Comparison of ENCODE assay signal across 11 cellular contexts in the genomic region with DNA sequence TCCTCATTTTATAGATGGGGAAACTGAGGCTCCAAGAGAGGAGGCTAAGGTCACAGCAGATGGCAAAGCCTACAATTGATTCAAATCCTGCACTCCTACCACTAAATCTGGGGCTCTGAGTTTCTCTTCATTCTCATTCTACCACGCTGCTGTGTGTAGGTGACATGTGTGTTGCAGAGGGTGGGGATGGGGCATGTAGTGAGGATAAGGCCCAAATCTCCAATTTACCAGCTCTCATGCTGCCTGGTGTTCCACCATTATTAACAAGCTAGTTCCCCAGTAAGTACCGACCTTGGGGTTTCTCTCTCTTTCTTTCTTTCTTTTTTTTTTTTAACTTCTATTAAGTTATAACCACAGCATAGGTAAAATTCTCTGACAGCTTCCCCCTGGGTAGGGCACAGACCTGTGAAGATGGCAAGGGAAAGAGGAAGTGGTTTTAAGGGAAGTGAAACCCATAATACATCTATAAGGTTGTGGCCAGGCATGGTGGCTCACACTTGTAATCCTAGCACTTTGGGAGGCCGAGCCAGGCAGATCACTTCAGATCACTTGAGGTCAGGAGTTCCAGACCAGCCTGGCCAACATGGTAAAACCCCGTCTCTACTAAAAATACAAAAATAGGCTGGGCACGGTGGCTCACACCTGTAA. TPM values are rescaled to one million over a fixed set of nuclear protein-coding genes. Genes with fewer than 3 reads are reported as not detected.
DNase-seq lines count a peak whose midpoint lies in the region; ATAC-seq and TF ChIP-seq lines count a peak whose summit lies in the region.
"Had no signal": no experiment of that assay in that cellular context is flagged by ENCODE, and none has a peak within 500 bp of the region (broad histone marks: within the 10 kb centered on the region; RNA-seq: fewer than 3 reads in every experiment).

No MANE protein-coding gene starts in this region.

- POLR2A ChIA-PET in WTC11 (lab: Charles Lee) = interaction anchor here (0.6 to 0.8 kb wide), 3 partner anchors 22 to 459 kb away, joined by 3 read pairs; no protein-coding TSS in a partner anchor

- no peak overlapping the region for H3K4me3 ChIP-seq in GM12865 (ENCODE audit: low read depth, low read length)
- no peak overlapping the region for H3K4me3 ChIP-seq in testis
- H3K4me3 ChIP-seq in esophagus muscularis mucosa = no peak overlapping the region

- H3K36me3 ChIP-seq in testis (ENCODE audit: low read depth, missing control alignments) (no peaks in the 10 kb centered on the region), esophagus muscularis mucosa (peaks cover 0 to 16% (median 13%) of the 10 kb centered on the region in 4 donors)

- no peaks in the 10 kb centered on the region; the same call in 1 of the 2 replicates for H3K27me3 Mint-ChIP-seq in WTC11 (ENCODE audit: low read depth)

- intact Hi-C loops in testis (cut with DNase I; ENCODE audit: low total_unique reads) (no loop called here), esophagus muscularis mucosa (cut with DNase I) (loop anchor here (2.0 kb wide), 1 partner anchor 116 kb away; no protein-coding TSS in a partner anchor)

- H3K9me3 Mint-ChIP-seq in WTC11 = no peaks in the 10 kb centered on the region

- no peak overlapping the region for H3K27ac ChIP-seq in testis
- no peak overlapping the region for H3K27ac ChIP-seq in esophagus muscularis mucosa (replicated peaks in 1 of 4)

- H3K4me1 Mint-ChIP-seq in WTC11 = peaks cover 2% of the 10 kb centered on the region; the same call in 1 of the 2 replicates

- H3K4me1 ChIP-seq in testis = no peaks in the 10 kb centered on the region
- peaks cover 0 to 13% (median 3%) of the 10 kb centered on the region in 4 donors for H3K4me1 ChIP-seq in esophagus muscularis mucosa

- WGBS in testis, 2 donors = 63 to 88% methylated on average over 5 of the region's 5 CpGs
- WGBS in esophagus muscularis mucosa = 92% methylated on average over 5 of the region's 5 CpGs

- CTCF ChIA-PET in WTC11 (lab: Charles Lee) = interaction anchor here (0.5 to 5.6 kb wide), 13 partner anchors 9 to 450 kb away, joined by 3 to 76 read pairs (median 5); partner anchors contain the start of genes DBNDD2 and SYS1

- DNase-seq in GM12865 (ENCODE audit: low read depth) = peak; percentile 62
- peak; percentile 56 for DNase-seq in OCI-M1 (lab: John Stamatoyannopoulos, UW)
- peak; percentile 83 for DNase-seq in germinal center (ENCODE audit: low spot score)
- DNase-seq in AG20443 (ENCODE audit: low spot score) = no peak
- no peak for DNase-seq in testis
- DNase-seq in esophagus muscularis mucosa (ENCODE audit: extremely low spot score) = no peak
- no peak for DNase-seq in WTC11 (ENCODE audit: low spot score)
- DNase-seq: DMS79 treated with DMSO at 0.1 percent for 48 hours had no signal

- H3K36me3 Mint-ChIP-seq in WTC11 = no peaks in the 10 kb centered on the region

- no peak overlapping the region for H3K4me3 Mint-ChIP-seq in WTC11

- no peak overlapping the region for H3K27ac Mint-ChIP-seq in WTC11
- H3K27ac Mint-ChIP-seq: progenitor cell of endocrine pancreas had no signal

- no peaks in the 10 kb centered on the region for H3K9me3 ChIP-seq in testis
- H3K9me3 ChIP-seq in esophagus muscularis mucosa = no peaks in the 10 kb centered on the region

- peak; percentile 60 for ATAC-seq in GM21737 (IDR thresholded peaks at IDR 0.05; ENCODE audit: unreplicated experiment)
- ATAC-seq in WTC11 = no peak

- H3K27me3 ChIP-seq in testis = no peaks in the 10 kb centered on the region
- peaks cover 0 to 19% (median 7%) of the 10 kb centered on the region in 4 donors for H3K27me3 ChIP-seq in esophagus muscularis mucosa

- TF ChIP-seq POLR2A in testis (IDR thresholded peaks at IDR 0.05) (no peak), esophagus muscularis mucosa (IDR thresholded peaks at IDR 0.05; ENCODE audit: low read depth) (no peak)

- TF ChIP-seq CTCF in GM12865 (IDR thresholded peaks at IDR 0.05; ENCODE audit: insufficient read depth, low read depth, low read length, missing control alignments) (no peak), testis (IDR thresholded peaks at IDR 0.05) (no peak), esophagus muscularis mucosa (IDR thresholded peaks at IDR 0.05) (no peak), WTC11 (IDR thresholded peaks at IDR 0.05) (no peak)

- no peak for TF ChIP-seq EP300 in esophagus muscularis mucosa (IDR thresholded peaks at IDR 0.05)

TF ChIP-seq in WTC11, 78 proteins besides CTCF, POLR2A, EP300 and RAD21 (continues in another document):
- TF ChIP-seq ZBTB43 (CRISPR knock-in tag; IDR thresholded peaks at IDR 0.05) (no peak), SOX15 (CRISPR knock-in tag; IDR thresholded peaks at IDR 0.05) (no peak), CREB1 (CRISPR knock-in tag; IDR thresholded peaks at IDR 0.05) (no peak), CBFB (CRISPR knock-in tag; IDR thresholded peaks at IDR 0.05; ENCODE audit: low read depth) (no peak), JAZF1 (CRISPR knock-in tag; IDR thresholded peaks at IDR 0.05) (no peak), ESRRA (CRISPR knock-in tag; IDR thresholded peaks at IDR 0.05; ENCODE audit: borderline replicate concordance) (no peak), ZNF219 (CRISPR knock-in tag; IDR thresholded peaks at IDR 0.05; ENCODE audit: borderline replicate concordance) (no peak), ZBTB21 (CRISPR knock-in tag; IDR thresholded peaks at IDR 0.05; ENCODE audit: borderline replicate concordance) (no peak), ZNF396 (CRISPR knock-in tag; IDR thresholded peaks at IDR 0.05; ENCODE audit: borderline replicate concordance) (no peak), TEAD4 (CRISPR knock-in tag; IDR thresholded peaks at IDR 0.05) (no peak), NR1H2 (CRISPR knock-in tag; IDR thresholded peaks at IDR 0.05) (no peak), GRHL2 (CRISPR knock-in tag; IDR thresholded peaks at IDR 0.05; ENCODE audit: insufficient replicate concordance, severe bottlenecking) (no peak), OVOL2 (CRISPR knock-in tag; IDR thresholded peaks at IDR 0.05; ENCODE audit: borderline replicate concordance) (no peak), JUN (CRISPR knock-in tag; IDR thresholded peaks at IDR 0.05) (no peak), TEAD1 (CRISPR knock-in tag; IDR thresholded peaks at IDR 0.05) (no peak), GTF2I (CRISPR knock-in tag; conservative IDR thresholded peaks at IDR 0.05) (no peak)
- TF ChIP-seq, protein P1, sequence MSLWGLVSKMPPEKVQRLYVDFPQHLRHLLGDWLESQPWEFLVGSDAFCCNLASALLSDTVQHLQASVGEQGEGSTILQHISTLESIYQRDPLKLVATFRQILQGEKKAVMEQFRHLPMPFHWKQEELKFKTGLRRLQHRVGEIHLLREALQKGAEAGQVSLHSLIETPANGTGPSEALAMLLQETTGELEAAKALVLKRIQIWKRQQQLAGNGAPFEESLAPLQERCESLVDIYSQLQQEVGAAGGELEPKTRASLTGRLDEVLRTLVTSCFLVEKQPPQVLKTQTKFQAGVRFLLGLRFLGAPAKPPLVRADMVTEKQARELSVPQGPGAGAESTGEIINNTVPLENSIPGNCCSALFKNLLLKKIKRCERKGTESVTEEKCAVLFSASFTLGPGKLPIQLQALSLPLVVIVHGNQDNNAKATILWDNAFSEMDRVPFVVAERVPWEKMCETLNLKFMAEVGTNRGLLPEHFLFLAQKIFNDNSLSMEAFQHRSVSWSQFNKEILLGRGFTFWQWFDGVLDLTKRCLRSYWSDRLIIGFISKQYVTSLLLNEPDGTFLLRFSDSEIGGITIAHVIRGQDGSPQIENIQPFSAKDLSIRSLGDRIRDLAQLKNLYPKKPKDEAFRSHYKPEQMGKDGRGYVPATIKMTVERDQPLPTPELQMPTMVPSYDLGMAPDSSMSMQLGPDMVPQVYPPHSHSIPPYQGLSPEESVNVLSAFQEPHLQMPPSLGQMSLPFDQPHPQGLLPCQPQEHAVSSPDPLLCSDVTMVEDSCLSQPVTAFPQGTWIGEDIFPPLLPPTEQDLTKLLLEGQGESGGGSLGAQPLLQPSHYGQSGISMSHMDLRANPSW (CRISPR knock-in tag; conservative IDR thresholded peaks at IDR 0.05; ENCODE audit: low read depth) = no peak

RNA-seq across cellular contexts. Expression of gene MATN4, which starts 13.0 kb away (rescaled TPM):
- 1 to 10 TPM; 2.8 to 3.5 TPM for total RNA-seq in testis
- 1.1 TPM for polyA plus RNA-seq in testis (ENCODE audit: insufficient read depth, low read depth, low replicate concordance)
- under 1 TPM in 2 of 4 donors, not detected in 2; 0.17 to 0.33 TPM for total RNA-seq in esophagus muscularis mucosa
- 1.9 to 2.5 TPM (median 2.2 TPM) in 3 replicates for total RNA-seq in WTC11 (2021)
- total RNA-seq: kidney epithelial cell, progenitor cell of endocrine pancreas had no signal

RNA-seq across cellular contexts. Expression of gene RBPJL, which starts 14.4 kb away (rescaled TPM):
- 1 to 10 TPM in 1 of 2 donors, under 1 TPM in 1; 0.43 to 1.1 TPM for total RNA-seq in testis
- polyA plus RNA-seq in testis (ENCODE audit: insufficient read depth, low read depth, low replicate concordance) = 0.26 TPM
- total RNA-seq in esophagus muscularis mucosa = not detected
- total RNA-seq in WTC11 (2021) = 0.78 to 0.85 TPM (median 0.80 TPM) in 3 replicates
- total RNA-seq: kidney epithelial cell had no signal

RNA-seq across cellular contexts. Expression of gene SDC4, which starts 27.2 kb away (rescaled TPM):
- total RNA-seq in testis (100 to 1,000 TPM; 191 to 234 TPM), esophagus muscularis mucosa (100 to 1,000 TPM in 1 of 4 donors, 10 to 100 TPM in 3; 61.9 to 177 (median 72.2) TPM), WTC11 (2021) (64.0 to 69.6 TPM (median 69.5 TPM) in 3 replicates)
- polyA plus RNA-seq in testis (ENCODE audit: insufficient read depth, low read depth, low replicate concordance) = 124 TPM

RNA-seq across cellular contexts. Expression of gene SYS1, which starts 41.9 kb away (rescaled TPM):
- 10 to 100 TPM; 33.1 to 34.6 TPM for total RNA-seq in testis
- polyA plus RNA-seq in testis (ENCODE audit: insufficient read depth, low read depth, low replicate concordance) = 20.0 TPM
- total RNA-seq in esophagus muscularis mucosa = 10 to 100 TPM; 28.2 to 48.4 (median 42.5) TPM
- 15.4 to 20.1 TPM (median 16.4 TPM) in 3 replicates for total RNA-seq in WTC11 (2021)

RNA-seq across cellular contexts. Expression of gene TP53TG5, which starts 57.1 kb away (rescaled TPM):
- 10 to 100 TPM in 1 of 2 donors, 1 to 10 TPM in 1; 6.4 to 12.3 TPM for total RNA-seq in testis
- 28.2 TPM for polyA plus RNA-seq in testis (ENCODE audit: insufficient read depth, low read depth, low replicate concordance)
- 1 to 10 TPM in 2 of 4 donors, under 1 TPM in 1, not detected in 1; 0.17 to 2.1 (median 1.1) TPM for total RNA-seq in esophagus muscularis mucosa
- 0.37 to 0.85 TPM in 2 of 3 replicates, not detected in the other for total RNA-seq in WTC11 (2021)
- total RNA-seq: kidney epithelial cell, progenitor cell of endocrine pancreas had no signal

Comparison
In these comparisons a context has a peak if more than half of its experiments do, and no peak if none do; other contexts are left out.
1. DNase-seq: peak in GM12865 (single experiment), OCI-M1 (single experiment) and germinal center (single experiment); none in AG20443 (single experiment), testis (single experiment), esophagus muscularis mucosa (single experiment) and WTC11 (single experiment).